Comparison of ENCODE assay signal across 1 cellular context in genomic region chr11:127098684-127099083, GRCh38.
A peak's percentile ranks its signal among the peaks of the same experiment; 100 is the strongest.
TF ChIP-seq lines count a peak whose summit lies in the region.

No MANE protein-coding gene starts in this region.

TF ChIP-seq in A549, 52 proteins besides CTCF, POLR2A, EP300 and RAD21 (continued from another document):
- TF ChIP-seq REST (IDR thresholded peaks at IDR 0.05), result peak; percentile 61
- TF ChIP-seq HES2 (IDR thresholded peaks at IDR 0.05), result no peak
- peak; percentile 31 for TF ChIP-seq MAFK (IDR thresholded peaks at IDR 0.05; ENCODE audit: partially characterized antibody)
- TF ChIP-seq KDM1A (IDR thresholded peaks at IDR 0.05; ENCODE audit: low read depth), result no peak
